ENCODE assay signal across 22 cellular contexts in the genomic region with DNA sequence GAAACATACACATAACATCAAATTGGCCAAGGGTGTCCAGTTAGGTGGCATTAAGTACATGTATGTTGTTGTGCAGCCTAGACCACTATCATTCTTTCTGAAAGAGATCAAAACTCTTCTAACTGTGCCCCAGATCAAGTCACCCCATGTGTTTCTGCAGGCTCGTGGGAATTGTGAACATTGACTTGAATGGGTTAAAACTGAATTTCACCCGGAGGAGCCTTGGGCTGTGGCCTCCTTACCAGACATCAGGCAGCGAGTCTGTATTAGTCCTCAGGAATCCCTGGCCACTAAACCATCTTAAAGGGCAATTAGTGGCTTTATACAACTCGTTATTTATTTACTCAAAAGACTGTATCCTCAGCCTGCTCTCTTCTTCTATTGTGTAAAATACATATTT.
DNase-seq lines count a peak whose midpoint lies in the region; ATAC-seq and TF ChIP-seq lines count a peak whose summit lies in the region.
"Had no signal": no experiment of that assay in that cellular context is flagged by ENCODE, and none has a peak within 500 bp of the region (broad histone marks: within the 10 kb centered on the region; RNA-seq: fewer than 3 reads in every experiment).

No MANE protein-coding gene starts in this region.

- H3K79me2 ChIP-seq in DOHH2 (ENCODE audit: control insufficient read depth, low read length): no peaks in the 10 kb centered on the region

- H3K27ac ChIP-seq in DOHH2 (ENCODE audit: low read depth, low read length) (peak overlapping the region; percentile 100), endodermal cell (ENCODE audit: low read depth, low read length) (no peak overlapping the region)
- H3K27ac ChIP-seq: A549, SJSA1 had no signal

- no peaks in the 10 kb centered on the region for H3K27me3 ChIP-seq in DOHH2 (ENCODE audit: control insufficient read depth, low read length)
- H3K27me3 ChIP-seq in endodermal cell (ENCODE audit: control insufficient read depth, insufficient read depth, low read length, poor library complexity, severe bottlenecking): no peaks in the 10 kb centered on the region
- H3K27me3 ChIP-seq: SJSA1 had no signal

- peaks cover 95% of the 10 kb centered on the region for H3K4me1 ChIP-seq in DOHH2 (ENCODE audit: control insufficient read depth, low read length)
- H3K4me1 ChIP-seq in endodermal cell (ENCODE audit: control insufficient read depth, insufficient read depth, low read length): no peaks in the 10 kb centered on the region
- H3K4me1 ChIP-seq: A549, SJSA1 had no signal

- no peak overlapping the region for H3K9ac ChIP-seq in endodermal cell (ENCODE audit: extremely low read depth, low read length, poor library complexity, severe bottlenecking)

- peak overlapping the region; percentile 2 for H3K27ac Mint-ChIP-seq in endodermal cell
- peak overlapping the region; percentile 76 for H3K27ac Mint-ChIP-seq in stimulated activated naive B cell treated with anti-CD40 and anti-IgM and Interleukin-4, amounts not matched to agents 10 μg/mL and 1 μg/mL and 100 μg/mL, for 72 hours
- H3K27ac Mint-ChIP-seq: CD8-positive, alpha-beta memory T cell had no signal

- peaks cover 10% of the 10 kb centered on the region for H3K9me3 ChIP-seq in DOHH2 (ENCODE audit: control insufficient read depth, insufficient read depth, low read length)
- no peaks in the 10 kb centered on the region for H3K9me3 ChIP-seq in endodermal cell (ENCODE audit: control insufficient read depth, low read length)
- H3K9me3 ChIP-seq: A549, SJSA1 had no signal

- WGBS in endodermal cell (ENCODE audit: insufficient coverage in 1 of 2, insufficient read length in 1 of 2), 2 experiments: 86% methylated on average over 3 to 4 of the region's 4 CpGs

- TF ChIP-seq CTCF in DOHH2 (IDR thresholded peaks at IDR 0.05; ENCODE audit: low read depth, low read length, poor library complexity, severe bottlenecking) (no peak), endodermal cell (conservative IDR thresholded peaks at IDR 0.05) (no peak)

- no peak overlapping the region for H3K4me3 Mint-ChIP-seq in endodermal cell
- peak overlapping the region in 1 of 2 donors; percentile 30 for H3K4me3 Mint-ChIP-seq in stimulated activated naive B cell treated with anti-CD40 and anti-IgM and Interleukin-4, amounts not matched to agents 10 μg/mL and 1 μg/mL and 100 μg/mL, for 72 hours
- H3K4me3 Mint-ChIP-seq: CD14-positive monocyte had no signal

- H4K20me1 ChIP-seq in DOHH2 (ENCODE audit: control insufficient read depth, insufficient read depth, low read depth, low read length): no peaks in the 10 kb centered on the region

- no peak for ATAC-seq in stimulated activated naive B cell treated with anti-CD40 and anti-IgM and Interleukin-4, amounts not matched to agents 10 μg/mL and 1 μg/mL and 100 μg/mL, for 72 hours (replicated peaks)
- ATAC-seq in GM18502 (IDR thresholded peaks at IDR 0.05; ENCODE audit: poor library complexity, unreplicated experiment) (no peak), GM21360 (IDR thresholded peaks at IDR 0.05; ENCODE audit: unreplicated experiment) (no peak)
- ATAC-seq: A549 had no signal

- H3K4me1 Mint-ChIP-seq in endodermal cell: no peaks in the 10 kb centered on the region
- H3K4me1 Mint-ChIP-seq in stimulated activated naive B cell treated with anti-CD40 and anti-IgM and Interleukin-4, amounts not matched to agents 10 μg/mL and 1 μg/mL and 100 μg/mL, for 72 hours: peaks cover 52 to 68% of the 10 kb centered on the region in 2 donors
- H3K4me1 Mint-ChIP-seq: CD14-positive monocyte; CD8-positive, alpha-beta memory T cell had no signal

- H3K4me2 ChIP-seq in DOHH2 (ENCODE audit: low read length): peak overlapping the region; percentile 95
- H3K4me2 ChIP-seq: A549 had no signal

- H3K36me3 ChIP-seq in DOHH2 (ENCODE audit: control insufficient read depth, low read length) (peaks cover 24% of the 10 kb centered on the region), endodermal cell (ENCODE audit: control insufficient read depth, insufficient read depth, low read length) (no peaks in the 10 kb centered on the region)
- H3K36me3 ChIP-seq: SJSA1 had no signal

- H3F3A ChIP-seq in DOHH2 (ENCODE audit: control insufficient read depth, insufficient read depth): peaks cover 53% of the 10 kb centered on the region

- no peaks in the 10 kb centered on the region for H3K27me3 Mint-ChIP-seq in endodermal cell (ENCODE audit: insufficient read depth)
- H3K27me3 Mint-ChIP-seq in stimulated activated naive B cell treated with anti-CD40 and anti-IgM and Interleukin-4, amounts not matched to agents 10 μg/mL and 1 μg/mL and 100 μg/mL, for 72 hours: no peaks in the 10 kb centered on the region

- no peaks in the 10 kb centered on the region for H3K9me2 ChIP-seq in DOHH2 (replicated peaks; ENCODE audit: control insufficient read depth, low read length)

- H3K36me3 Mint-ChIP-seq in endodermal cell (ENCODE audit: low read depth): no peaks in the 10 kb centered on the region
- peaks cover 26 to 58% of the 10 kb centered on the region in 2 donors for H3K36me3 Mint-ChIP-seq in stimulated activated naive B cell treated with anti-CD40 and anti-IgM and Interleukin-4, amounts not matched to agents 10 μg/mL and 1 μg/mL and 100 μg/mL, for 72 hours
- H3K36me3 Mint-ChIP-seq: CD8-positive, alpha-beta memory T cell had no signal

- H3K9me3 Mint-ChIP-seq in endodermal cell: no peaks in the 10 kb centered on the region
- H3K9me3 Mint-ChIP-seq in stimulated activated naive B cell treated with anti-CD40 and anti-IgM and Interleukin-4, amounts not matched to agents 10 μg/mL and 1 μg/mL and 100 μg/mL, for 72 hours: peaks cover 0 to 2% of the 10 kb centered on the region in 2 donors

- H3K4me3 ChIP-seq in DOHH2 (ENCODE audit: low read length): peak overlapping the region; percentile 70
- H3K4me3 ChIP-seq in endodermal cell (ENCODE audit: low read length): no peak overlapping the region
- H3K4me3 ChIP-seq: A549, SJSA1 had no signal

- peak; percentile 52 for DNase-seq in NAMALWA (ENCODE audit: low spot score)
- DNase-seq in endodermal cell: no peak
- no peak for DNase-seq in stimulated activated naive B cell treated with anti-CD40 and anti-IgM and Interleukin-4, amounts not matched to agents 10 μg/mL and 1 μg/mL and 100 μg/mL, for 72 hours
- no peak for DNase-seq in cerebellar cortex (ENCODE audit: low spot score)
- DNase-seq: AML-193; CD8-positive, alpha-beta memory T cell; DMS153; KBM-7; MM.1S; NCI-H1092; NCI-H1417 treated with DMSO at 0.1 percent for 48 hours; NCI-H1694 treated with DMSO at 0.1 percent for 48 hours; NCI-H524; NCI-H774; Right ventricle myocardium superior; T-helper 1 cell had no signal
